Comparison of ENCODE assay signal across 13 cellular contexts in genomic region chr9:71692337-71692736, GRCh38.
A peak's percentile ranks its signal among the peaks of the same experiment; 100 is the strongest.
DNase-seq lines count a peak whose midpoint lies in the region; ATAC-seq and TF ChIP-seq lines count a peak whose summit lies in the region.
"Had no signal": no experiment of that assay in that cellular context is flagged by ENCODE, and none has a peak within 500 bp of the region (broad histone marks: within the 10 kb centered on the region; RNA-seq: fewer than 3 reads in every experiment).

No MANE protein-coding gene starts in this region.

- H3K9me3 Mint-ChIP-seq in chondrocyte (ENCODE audit: low read depth) = no peaks in the 10 kb centered on the region
- H3K9me3 Mint-ChIP-seq: memory B cell had no signal

- ATAC-seq in omental fat pad (ENCODE audit: low FRiP score) (peak; percentile 48), HG03280 (IDR thresholded peaks at IDR 0.05; ENCODE audit: unreplicated experiment) (no peak)

- H3K27me3 ChIP-seq in esophagus squamous epithelium = no peaks in the 10 kb centered on the region
- H3K27me3 ChIP-seq: uterus had no signal

- no peaks in the 10 kb centered on the region for H3K27me3 Mint-ChIP-seq in chondrocyte (ENCODE audit: low read depth)
- H3K27me3 Mint-ChIP-seq: memory B cell had no signal

- no peak overlapping the region for H3K27ac Mint-ChIP-seq in chondrocyte (ENCODE audit: unreplicated experiment)
- H3K27ac Mint-ChIP-seq: memory B cell had no signal

- no peak overlapping the region for H3K4me3 ChIP-seq in esophagus squamous epithelium
- H3K4me3 ChIP-seq: skin epidermis, uterus had no signal

- no peak overlapping the region for H3K4me3 Mint-ChIP-seq in chondrocyte (ENCODE audit: unreplicated experiment)
- H3K4me3 Mint-ChIP-seq: memory B cell had no signal

- no peaks in the 10 kb centered on the region for H3K9me3 ChIP-seq in esophagus squamous epithelium
- H3K9me3 ChIP-seq: uterus had no signal

- intact Hi-C loops in esophagus squamous epithelium (cut with DNase I) = no loop called here

- H3K27ac ChIP-seq in esophagus squamous epithelium = no peak overlapping the region
- H3K27ac ChIP-seq: uterus had no signal

- TF ChIP-seq POLR2A in esophagus squamous epithelium (IDR thresholded peaks at IDR 0.05) = no peak

- peaks cover 0 to 8% (median 0%) of the 10 kb centered on the region in 3 donors for H3K4me1 ChIP-seq in esophagus squamous epithelium
- H3K4me1 ChIP-seq: uterus had no signal

- TF ChIP-seq CTCF in omental fat pad (IDR thresholded peaks at IDR 0.05) = no peak
- no peak for TF ChIP-seq CTCF in esophagus squamous epithelium (IDR thresholded peaks at IDR 0.05)
- TF ChIP-seq CTCF in chondrocyte (IDR thresholded peaks at IDR 0.05) = no peak

- peak; percentile 19 for DNase-seq in EH (ENCODE audit: low read depth)
- DNase-seq in NCI-H2171 treated with DMSO at 0.1 percent for 48 hours (lab: John Stamatoyannopoulos, UW) = peak; percentile 81
- DNase-seq in fibroblast of peridontal ligament (ENCODE audit: extremely low read depth) = peak; percentile 74
- DNase-seq in omental fat pad (ENCODE audit: low spot score) = no peak
- DNase-seq in esophagus squamous epithelium (lab: John Stamatoyannopoulos, UW) = no peak
- DNase-seq in chondrocyte (ENCODE audit: low spot score) = no peak
- DNase-seq: DND-41, NCI-H1694, T-helper 9 cell, uterus had no signal

- H3K36me3 Mint-ChIP-seq in chondrocyte (ENCODE audit: low read depth) = peaks cover 20% of the 10 kb centered on the region

- no peaks in the 10 kb centered on the region for H3K4me1 Mint-ChIP-seq in chondrocyte (ENCODE audit: low read depth)
- H3K4me1 Mint-ChIP-seq: memory B cell had no signal

- 14 to 40% methylated on average over 1 of the region's 1 CpG for WGBS in esophagus squamous epithelium, 2 donors

- H3K36me3 ChIP-seq in esophagus squamous epithelium = peaks cover 0 to 89% (median 0%) of the 10 kb centered on the region in 3 donors
- H3K36me3 ChIP-seq: uterus had no signal

Comparison
In these comparisons a context has a peak if more than half of its experiments do, and no peak if none do; other contexts are left out.
1. DNase-seq: peak in EH (single experiment), NCI-H2171 treated with DMSO at 0.1 percent for 48 hours (single experiment) and fibroblast of peridontal ligament (single experiment); none in omental fat pad (single experiment), esophagus squamous epithelium (single experiment) and chondrocyte (single experiment).